In the genomic region with DNA sequence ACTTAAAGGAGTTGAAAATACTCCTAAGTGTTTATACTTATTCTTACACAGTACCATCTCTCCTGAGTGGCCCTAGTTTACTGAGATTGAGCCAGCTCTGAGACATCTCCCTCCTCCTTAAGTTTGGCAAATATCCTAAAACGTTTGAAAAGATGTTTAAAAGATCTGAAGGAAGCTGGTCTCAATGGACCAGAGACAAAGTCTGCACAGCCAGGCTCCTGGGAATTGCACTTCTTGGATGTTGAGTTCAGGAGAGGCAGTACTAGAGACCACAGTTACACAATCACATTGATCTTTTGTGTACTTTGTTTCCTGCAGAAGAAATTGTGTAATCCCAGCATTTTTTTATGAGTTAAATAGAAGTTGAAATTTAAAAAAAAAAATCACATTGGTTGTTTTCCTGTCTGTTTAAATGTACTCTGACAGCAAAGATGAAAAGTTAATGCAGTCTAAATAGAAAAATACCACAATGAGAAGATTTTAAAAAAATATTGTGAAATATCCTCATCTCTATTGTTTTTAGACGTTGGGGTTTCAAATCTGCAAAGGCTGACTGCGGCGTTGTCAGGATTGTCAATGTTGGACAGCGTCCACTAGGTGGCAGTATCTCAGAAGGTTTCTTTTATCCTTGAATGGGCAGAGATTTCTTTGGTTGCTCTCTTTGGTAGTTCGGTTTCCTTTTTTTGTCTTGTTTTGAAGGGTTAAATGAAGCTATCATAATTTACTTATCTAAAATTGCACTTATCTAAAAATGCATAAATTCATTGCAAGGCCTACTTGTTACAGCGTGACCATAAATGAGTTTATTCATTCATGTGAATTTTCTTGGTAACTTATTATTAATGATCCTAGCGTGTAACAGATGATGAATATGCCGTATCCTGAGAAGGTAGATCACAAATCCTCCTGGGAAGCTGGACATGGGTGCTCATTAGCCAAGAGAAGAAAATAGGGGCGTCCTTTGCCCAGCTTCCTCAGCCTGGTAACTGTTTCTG, we compare ENCODE assay signal across 1 cellular context.
TF ChIP-seq lines count a peak whose summit lies in the region.

No MANE protein-coding gene starts in this region.

TF ChIP-seq in endothelial cell of umbilical vein, 7 proteins besides CTCF, POLR2A, EP300 and RAD21:
- TF ChIP-seq FOS (IDR thresholded peaks at IDR 0.05; ENCODE audit: borderline replicate concordance, insufficient read depth, low read length): no peak
- no peak for TF ChIP-seq GATA2 (IDR thresholded peaks at IDR 0.05; ENCODE audit: insufficient read depth, insufficient read length, low read depth, low read length)
- TF ChIP-seq MAX (IDR thresholded peaks at IDR 0.05; ENCODE audit: insufficient read depth, insufficient read length): no peak
- TF ChIP-seq EZH2 (IDR thresholded peaks at IDR 0.05; ENCODE audit: borderline replicate concordance, low read depth, low read length, severe bottlenecking): no peak
- no peak for TF ChIP-seq POLR2AphosphoS5 (IDR thresholded peaks at IDR 0.05; ENCODE audit: insufficient read depth, low read depth, low read length)
- no peak for TF ChIP-seq MYC (IDR thresholded peaks at IDR 0.05; ENCODE audit: low read depth, low read length)
